15 cellular contexts compared by ENCODE assay signal in the genomic region with DNA sequence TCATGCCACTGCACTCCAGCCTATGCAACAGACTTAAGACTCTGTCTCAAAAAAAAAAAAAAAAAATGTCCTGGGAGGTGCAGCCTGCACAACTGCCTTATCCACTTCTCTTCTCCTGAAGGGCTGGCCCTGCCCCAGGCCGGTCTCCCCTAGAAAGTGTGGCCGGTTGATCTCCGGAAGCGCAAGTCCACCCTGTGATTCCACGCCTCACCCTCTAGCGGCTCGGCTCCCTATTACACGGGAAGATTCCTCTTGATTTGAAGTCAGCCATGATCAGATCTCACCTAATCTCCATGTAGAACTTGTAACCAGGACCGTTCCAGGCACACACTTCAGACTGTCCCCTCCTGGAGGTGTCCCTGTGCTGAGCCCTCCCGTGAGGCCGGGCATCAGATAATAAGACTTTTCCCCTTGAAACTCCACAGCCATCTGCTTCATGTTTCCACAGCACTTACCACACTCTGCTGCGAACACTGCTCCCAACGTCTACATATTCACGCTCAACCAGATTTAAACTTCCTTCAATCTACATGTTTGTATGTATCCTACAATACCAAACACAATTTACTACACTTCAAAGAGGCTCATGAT. TPM values are rescaled to one million over a fixed set of nuclear protein-coding genes. Genes with fewer than 3 reads are reported as not detected.
DNase-seq lines count a peak whose midpoint lies in the region; ATAC-seq and TF ChIP-seq lines count a peak whose summit lies in the region.
"Had no signal": no experiment of that assay in that cellular context is flagged by ENCODE, and none has a peak within 500 bp of the region (broad histone marks: within the 10 kb centered on the region; RNA-seq: fewer than 3 reads in every experiment).

No MANE protein-coding gene starts in this region.

- H3K9me3 Mint-ChIP-seq in activated CD4-positive, alpha-beta T cell treated with anti-CD3 and anti-CD28 coated beads, Interleukin-2, amount 10 ng/mL, durations not matched to agents 24 days and 14 days, result no peaks in the 10 kb centered on the region
- H3K9me3 Mint-ChIP-seq: CD4-positive, alpha-beta T cell had no signal

- H3K9me2 ChIP-seq in PC-3 (replicated peaks; ENCODE audit: low read length), result no peaks in the 10 kb centered on the region

- ATAC-seq in PC-3, result no peak
- peak in 3 of 4 donors; percentile 21 to 40 (median 24) for ATAC-seq in heart left ventricle
- no peak for ATAC-seq in HG03520 (IDR thresholded peaks at IDR 0.05; ENCODE audit: unreplicated experiment)
- ATAC-seq in sciatic nerve, result no peak

- H3K9me3 ChIP-seq in PC-3 (ENCODE audit: low read length) (no peaks in the 10 kb centered on the region), heart left ventricle (no peaks in the 10 kb centered on the region)

- H3K36me3 ChIP-seq in PC-3 (ENCODE audit: low read depth, low read length) (no peaks in the 10 kb centered on the region), heart left ventricle (no peaks in the 10 kb centered on the region)
- H3K36me3 ChIP-seq: BLaER1 treated with 17β-estradiol and CSF1 and Interleukin-3, amounts not matched to agents 10 nM and 100 nM had no signal

- peak overlapping the region; percentile 72; the same call in 1 of the 2 replicates for H3K4me2 ChIP-seq in PC-3 (ENCODE audit: low read length)
- H3K4me2 ChIP-seq: BLaER1 treated with 17β-estradiol and CSF1 and Interleukin-3, amounts not matched to agents 10 nM and 100 nM had no signal

- H3K27ac Mint-ChIP-seq in activated CD4-positive, alpha-beta T cell treated with anti-CD3 and anti-CD28 coated beads, Interleukin-2, amount 10 ng/mL, durations not matched to agents 24 days and 14 days, result no peak overlapping the region
- H3K27ac Mint-ChIP-seq: CD4-positive, alpha-beta T cell; H9 had no signal

- intact Hi-C loops in PC-3 (cut with micrococcal nuclease), result no loop called here
- intact Hi-C loops in heart left ventricle (cut with DNase I), result no loop called here
- intact Hi-C loops in activated CD4-positive, alpha-beta T cell treated with anti-CD3 and anti-CD28 coated beads, Interleukin-2, amount 10 ng/mL, durations not matched to agents 24 days and 14 days (cut with micrococcal nuclease), result no loop called here
- intact Hi-C loops in sciatic nerve (cut with DNase I), result no loop called here

- CTCF ChIA-PET in PC-3 (lab: Charles Lee), result no interaction called here

- no peaks in the 10 kb centered on the region for H3K36me3 Mint-ChIP-seq in activated CD4-positive, alpha-beta T cell treated with anti-CD3 and anti-CD28 coated beads, Interleukin-2, amount 10 ng/mL, durations not matched to agents 24 days and 14 days (ENCODE audit: low read depth)

- POLR2A ChIA-PET in PC-3 (lab: Charles Lee; ENCODE audit: unreplicated experiment), result no interaction called here

- H3K4me3 Mint-ChIP-seq in activated CD4-positive, alpha-beta T cell treated with anti-CD3 and anti-CD28 coated beads, Interleukin-2, amount 10 ng/mL, durations not matched to agents 24 days and 14 days, result no peak overlapping the region
- H3K4me3 Mint-ChIP-seq: CD4-positive, alpha-beta T cell; H9 had no signal

- no peaks in the 10 kb centered on the region for H4K20me1 ChIP-seq in PC-3 (ENCODE audit: low read length)

- no TSS peak for BruUV-seq in PC-3 (replicated peaks; lab: Mats Ljungman, UMichigan)

- H3K79me2 ChIP-seq in PC-3 (ENCODE audit: low read length), result no peaks in the 10 kb centered on the region

- TF ChIP-seq POLR2A in heart left ventricle (IDR thresholded peaks at IDR 0.05), result no peak

- DNase-seq in PC-3, result no peak
- peak in 1 of 5 donors; percentile 19 for DNase-seq in heart left ventricle
- DNase-seq in mesenteric fat pad (ENCODE audit: low spot score), result peak; percentile 81
- no peak for DNase-seq in activated CD4-positive, alpha-beta T cell treated with anti-CD3 and anti-CD28 coated beads, Interleukin-2, amount 10 ng/mL, durations not matched to agents 24 days and 14 days
- no peak for DNase-seq in sciatic nerve (ENCODE audit: low spot score)
- DNase-seq in activated naive CD4-positive, alpha-beta T cell (lab: John Stamatoyannopoulos, UW), result no peak
- DNase-seq: ACHN; CD4-positive, alpha-beta T cell; DMS79 treated with DMSO at 0.1 percent for 48 hours; EL; GOT3; H9 had no signal

- H3K4me3 ChIP-seq in PC-3 (ENCODE audit: low read length), result no peak overlapping the region
- H3K4me3 ChIP-seq in heart left ventricle, result no peak overlapping the region
- H3K4me3 ChIP-seq: BLaER1 treated with 17β-estradiol and CSF1 and Interleukin-3, amounts not matched to agents 10 nM and 100 nM had no signal

- peaks cover 7% of the 10 kb centered on the region for H3K27me3 Mint-ChIP-seq in activated CD4-positive, alpha-beta T cell treated with anti-CD3 and anti-CD28 coated beads, Interleukin-2, amount 10 ng/mL, durations not matched to agents 24 days and 14 days

- H3K4me1 ChIP-seq in PC-3 (ENCODE audit: insufficient read depth, low read length), result peaks cover 31% of the 10 kb centered on the region
- H3K4me1 ChIP-seq in heart left ventricle, result peaks cover 0 to 35% (median 21%) of the 10 kb centered on the region in 12 donors

- H3K9ac ChIP-seq in PC-3 (ENCODE audit: low read length), result peak overlapping the region; percentile 43; the same call in 1 of the 2 replicates
- H3K9ac ChIP-seq: BLaER1 treated with 17β-estradiol and CSF1 and Interleukin-3, amounts not matched to agents 10 nM and 100 nM had no signal

- H3F3A ChIP-seq in PC-3 (ENCODE audit: low read length, unreplicated experiment), result no peaks in the 10 kb centered on the region

- H3K27ac ChIP-seq in C4-2B (peak overlapping the region; percentile 51), PC-3 (ENCODE audit: low read length) (peak overlapping the region; percentile 73), heart left ventricle (no peak overlapping the region)
- H3K27ac ChIP-seq: BLaER1 treated with 17β-estradiol and CSF1 and Interleukin-3, amounts not matched to agents 10 nM and 100 nM had no signal

- H3K27me3 ChIP-seq in PC-3 (ENCODE audit: low read length) (no peaks in the 10 kb centered on the region), heart left ventricle (peaks cover 0 to 10% (median 0%) of the 10 kb centered on the region in 9 donors)

- peaks cover 2% of the 10 kb centered on the region for H3K4me1 Mint-ChIP-seq in activated CD4-positive, alpha-beta T cell treated with anti-CD3 and anti-CD28 coated beads, Interleukin-2, amount 10 ng/mL, durations not matched to agents 24 days and 14 days

- H2AFZ ChIP-seq in PC-3 (ENCODE audit: low read length), result no peak overlapping the region

- WGBS in heart left ventricle, 4 donors, result 62 to 83% (median 71%) methylated on average over 14 of the region's 14 CpGs

- TF ChIP-seq CTCF in C4-2B (conservative IDR thresholded peaks at IDR 0.05) (no peak), PC-3 (conservative IDR thresholded peaks at IDR 0.05; ENCODE audit: low read depth, low read length) (no peak), heart left ventricle (IDR thresholded peaks at IDR 0.05) (peak in 3 of 12 donors; percentile 5 to 16 (median 6))

RNA-seq across cellular contexts. Expression of gene RPS6KA2, which starts 49.3 kb away (rescaled TPM):
- total RNA-seq in PC-3 (2014; rRNA removed), result 5.1 and 7.9 TPM in 2 replicates
- total RNA-seq in heart left ventricle, result 100 to 1,000 TPM in 2 of 9 donors, 10 to 100 TPM in 7; 66.5 to 171 (median 91.6) TPM
- polyA plus RNA-seq in heart left ventricle, result 100 to 1,000 TPM in 1 of 2 donors, 10 to 100 TPM in 1; 23.0 to 157 TPM
- total RNA-seq in mesenteric fat pad, result 45.2 TPM
- total RNA-seq in activated CD4-positive, alpha-beta T cell treated with anti-CD3 and anti-CD28 coated beads, Interleukin-2, amount 10 ng/mL, durations not matched to agents 24 days and 14 days, result 2.8 and 3.1 TPM in 2 replicates
- total RNA-seq in sciatic nerve, result 69.9 TPM

Comparison
In these comparisons a context has a peak if more than half of its experiments do, and no peak if none do; other contexts are left out.
1. H3K27ac ChIP-seq: peak in C4-2B (single experiment) and PC-3 (single experiment); none in heart left ventricle (0 of 12).
2. ATAC-seq: peak in heart left ventricle (3 of 4); none in PC-3 (single experiment), HG03520 (single experiment) and sciatic nerve (single experiment).